Comparison of ENCODE assay signal across 19 cellular contexts in the genomic region with DNA sequence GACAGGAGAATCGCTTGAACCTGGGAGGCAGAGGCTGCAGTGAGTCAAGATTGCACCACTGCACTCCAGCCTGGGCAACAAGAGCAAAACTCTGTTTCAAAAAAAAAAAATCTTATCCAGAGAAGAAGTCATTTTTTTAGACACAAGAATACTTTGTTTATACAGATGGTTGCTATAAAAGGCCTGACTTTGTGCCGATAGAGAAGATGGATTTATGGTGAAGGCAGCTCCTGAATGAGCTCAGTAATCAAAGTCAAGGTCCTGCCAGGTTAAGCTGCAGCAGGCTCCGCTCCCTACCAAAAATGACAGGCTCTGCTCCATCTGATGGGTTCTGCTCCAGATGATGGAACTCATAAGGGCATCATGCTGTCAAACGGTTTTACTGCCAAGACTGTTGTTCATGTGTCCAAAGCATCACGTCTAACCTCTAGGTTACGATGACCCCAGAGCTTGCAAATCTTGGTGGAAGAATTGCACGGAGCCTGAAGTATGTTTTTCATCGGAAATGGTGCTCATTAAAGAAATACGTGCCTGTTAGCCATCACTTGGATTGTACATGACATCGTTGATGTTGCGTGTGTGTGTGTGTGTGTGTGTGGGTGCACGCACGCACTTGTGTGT. TPM values are rescaled to one million over a fixed set of nuclear protein-coding genes. Genes with fewer than 3 reads are reported as not detected.
A peak's percentile ranks its signal among the peaks of the same experiment; 100 is the strongest.
DNase-seq lines count a peak whose midpoint lies in the region; ATAC-seq and TF ChIP-seq lines count a peak whose summit lies in the region.
"Had no signal": no experiment of that assay in that cellular context is flagged by ENCODE, and none has a peak within 500 bp of the region (broad histone marks: within the 10 kb centered on the region; RNA-seq: fewer than 3 reads in every experiment).

No MANE protein-coding gene starts in this region.

- H3K4me1 ChIP-seq in ovary (ENCODE audit: insufficient read depth) (peaks cover 22% of the 10 kb centered on the region), lower lobe of right lung (peaks cover 47% of the 10 kb centered on the region)
- H3K4me1 ChIP-seq: BE2C, HAP-1, psoas muscle had no signal

- H3K4me3 ChIP-seq in BJ (ENCODE audit: low read depth, low read length) (no peak overlapping the region), fibroblast of pulmonary artery (replicated peaks; ENCODE audit: low read depth, low read length) (no peak overlapping the region), ovary (no peak overlapping the region), lower lobe of right lung (no peak overlapping the region)
- H3K4me3 ChIP-seq: HAP-1, psoas muscle, upper lobe of right lung had no signal

- peaks cover 56% of the 10 kb centered on the region for H3K36me3 Mint-ChIP-seq in activated T-helper 2 cell treated with anti-CD3 and anti-CD28 coated beads, Interferon-gamma antibody, Interleukin-2, Interleukin-4, amounts not matched to agents 10 μg/mL and 5 μg/mL and 100 μg/mL, durations not matched to agents 14 hours and 24 hours and 36 hours (ENCODE audit: low read depth)
- H3K36me3 Mint-ChIP-seq in activated CD4-positive, alpha-beta memory T cell treated with anti-CD3 and anti-CD28 coated beads for 36 hours, result peaks cover 18% of the 10 kb centered on the region

- TF ChIP-seq CTCF in BJ (IDR thresholded peaks at IDR 0.05; ENCODE audit: insufficient read depth, low read depth, low read length), result no peak
- no peak for TF ChIP-seq CTCF in fibroblast of pulmonary artery (IDR thresholded peaks at IDR 0.05; ENCODE audit: low read length, missing control alignments)
- no peak for TF ChIP-seq CTCF in ovary (IDR thresholded peaks at IDR 0.05)
- TF ChIP-seq CTCF in lower lobe of right lung (IDR thresholded peaks at IDR 0.05), result no peak

- H3K27me3 ChIP-seq in BJ (ENCODE audit: control insufficient read depth, insufficient read depth, low read length), result no peaks in the 10 kb centered on the region
- H3K27me3 ChIP-seq in ovary, result no peaks in the 10 kb centered on the region
- H3K27me3 ChIP-seq in lower lobe of right lung (ENCODE audit: low read depth), result no peaks in the 10 kb centered on the region
- H3K27me3 ChIP-seq: BE2C, upper lobe of right lung had no signal

- H3K9me3 ChIP-seq in ovary (no peaks in the 10 kb centered on the region), lower lobe of right lung (peaks cover 4% of the 10 kb centered on the region)
- H3K9me3 ChIP-seq: HAP-1, upper lobe of right lung had no signal

- no peak overlapping the region for H3K4me3 Mint-ChIP-seq in activated T-helper 2 cell treated with anti-CD3 and anti-CD28 coated beads, Interferon-gamma antibody, Interleukin-2, Interleukin-4, amounts not matched to agents 10 μg/mL and 5 μg/mL and 100 μg/mL, durations not matched to agents 14 hours and 24 hours and 36 hours (ENCODE audit: low read depth)
- no peak overlapping the region for H3K4me3 Mint-ChIP-seq in activated CD4-positive, alpha-beta memory T cell treated with anti-CD3 and anti-CD28 coated beads for 36 hours
- H3K4me3 Mint-ChIP-seq: activated naive CD4-positive, alpha-beta T cell treated with anti-CD3 and anti-CD28 coated beads, Interleukin-2, amount 10 ng/mL, durations not matched to agents 7 days and 5 days; WTC11 had no signal

- TF ChIP-seq POLR2A in ovary (IDR thresholded peaks at IDR 0.05), result no peak

- H3K27ac ChIP-seq in ovary, result peak overlapping the region; percentile 59 to 77
- no peak overlapping the region for H3K27ac ChIP-seq in lower lobe of right lung
- H3K27ac ChIP-seq: psoas muscle, upper lobe of right lung had no signal

- no peaks in the 10 kb centered on the region for H3K36me3 ChIP-seq in BJ (ENCODE audit: control insufficient read depth, insufficient read depth, low read length)
- H3K36me3 ChIP-seq in ovary, result no peaks in the 10 kb centered on the region
- H3K36me3 ChIP-seq in lower lobe of right lung, result no peaks in the 10 kb centered on the region
- H3K36me3 ChIP-seq: BE2C, HAP-1, upper lobe of right lung had no signal

- TF ChIP-seq EP300 in ovary (IDR thresholded peaks at IDR 0.05), result no peak

- CTCF ChIA-PET in BJ (lab: Yijun Ruan, JAX), result interaction anchor here (0.6 to 5.4 kb wide), 6 partner anchors 19 to 1542 kb away, joined by 3 to 31 read pairs (median 6); no protein-coding TSS in a partner anchor
- CTCF ChIA-PET in activated CD4-positive, alpha-beta memory T cell treated with anti-CD3 and anti-CD28 coated beads for 36 hours (lab: Charles Lee), result interaction anchor here (0.7 to 5.6 kb wide), 5 partner anchors 9 to 71 kb away, joined by 3 to 43 read pairs (median 3); no protein-coding TSS in a partner anchor

- ATAC-seq in lower lobe of right lung, result no peak
- ATAC-seq: Panc1, psoas muscle, upper lobe of right lung, WTC11 had no signal

- H3K27me3 Mint-ChIP-seq in activated T-helper 2 cell treated with anti-CD3 and anti-CD28 coated beads, Interferon-gamma antibody, Interleukin-2, Interleukin-4, amounts not matched to agents 10 μg/mL and 5 μg/mL and 100 μg/mL, durations not matched to agents 14 hours and 24 hours and 36 hours (ENCODE audit: low read depth), result no peaks in the 10 kb centered on the region
- no peaks in the 10 kb centered on the region for H3K27me3 Mint-ChIP-seq in activated CD4-positive, alpha-beta memory T cell treated with anti-CD3 and anti-CD28 coated beads for 36 hours

- H3K9me3 Mint-ChIP-seq in activated T-helper 2 cell treated with anti-CD3 and anti-CD28 coated beads, Interferon-gamma antibody, Interleukin-2, Interleukin-4, amounts not matched to agents 10 μg/mL and 5 μg/mL and 100 μg/mL, durations not matched to agents 14 hours and 24 hours and 36 hours, result peaks cover 18% of the 10 kb centered on the region
- peaks cover 7% of the 10 kb centered on the region for H3K9me3 Mint-ChIP-seq in activated CD4-positive, alpha-beta memory T cell treated with anti-CD3 and anti-CD28 coated beads for 36 hours

- POLR2A ChIA-PET in BJ (lab: Charles Lee), result interaction anchor here (0.7 to 1.3 kb wide), 2 partner anchors 16 to 17 kb away, joined by 3 to 4 read pairs; no protein-coding TSS in a partner anchor
- POLR2A ChIA-PET in activated CD4-positive, alpha-beta memory T cell treated with anti-CD3 and anti-CD28 coated beads for 36 hours (lab: Charles Lee), result interaction anchor here (1.5 kb wide), 1 partner anchor 9 kb away, joined by 6 read pairs; no protein-coding TSS in a partner anchor

- peak overlapping the region; percentile 48 for H3K27ac Mint-ChIP-seq in activated T-helper 2 cell treated with anti-CD3 and anti-CD28 coated beads, Interferon-gamma antibody, Interleukin-2, Interleukin-4, amounts not matched to agents 10 μg/mL and 5 μg/mL and 100 μg/mL, durations not matched to agents 14 hours and 24 hours and 36 hours
- H3K27ac Mint-ChIP-seq in activated CD4-positive, alpha-beta memory T cell treated with anti-CD3 and anti-CD28 coated beads for 36 hours, result no peak overlapping the region
- H3K27ac Mint-ChIP-seq: activated naive CD4-positive, alpha-beta T cell treated with anti-CD3 and anti-CD28 coated beads, Interleukin-2, amount 10 ng/mL, durations not matched to agents 7 days and 5 days; WTC11 had no signal

- WGBS in ovary, 3 donors, result 11 to 16% (median 16%) methylated on average over 13 of the region's 13 CpGs

- H3K4me1 Mint-ChIP-seq in activated T-helper 2 cell treated with anti-CD3 and anti-CD28 coated beads, Interferon-gamma antibody, Interleukin-2, Interleukin-4, amounts not matched to agents 10 μg/mL and 5 μg/mL and 100 μg/mL, durations not matched to agents 14 hours and 24 hours and 36 hours (ENCODE audit: low read depth), result peaks cover 60% of the 10 kb centered on the region
- H3K4me1 Mint-ChIP-seq in activated CD4-positive, alpha-beta memory T cell treated with anti-CD3 and anti-CD28 coated beads for 36 hours (ENCODE audit: low read depth), result peaks cover 35% of the 10 kb centered on the region
- H3K4me1 Mint-ChIP-seq: WTC11 had no signal

- DNase-seq in BJ (ENCODE audit: low read depth) (peak; percentile 93), fibroblast of pulmonary artery (ENCODE audit: low read depth) (peak; percentile 49), ovary (peak in 1 of 5 donors; percentile 49), nucleus accumbens (lab: John Stamatoyannopoulos, UW) (no peak), NCI-H1092 treated with DMSO at 0.1 percent for 48 hours (lab: John Stamatoyannopoulos, UW) (no peak), lower lobe of right lung (no peak)
- DNase-seq in activated T-helper 2 cell treated with anti-CD3 and anti-CD28 coated beads, Interferon-gamma antibody, Interleukin-2, Interleukin-4, amounts not matched to agents 10 μg/mL and 5 μg/mL and 100 μg/mL, durations not matched to agents 14 hours and 24 hours and 36 hours (ENCODE audit: low spot score), result no peak
- no peak for DNase-seq in activated CD4-positive, alpha-beta memory T cell treated with anti-CD3 and anti-CD28 coated beads for 36 hours
- DNase-seq: activated naive CD4-positive, alpha-beta T cell treated with anti-CD3 and anti-CD28 coated beads, Interleukin-2, amount 10 ng/mL, durations not matched to agents 7 days and 5 days; BE2C; central memory CD4-positive, alpha-beta T cell; DND-41; hypothalamus; NCI-H2107; psoas muscle; upper lobe of right lung had no signal

- intact Hi-C loops in activated T-helper 2 cell treated with anti-CD3 and anti-CD28 coated beads, Interferon-gamma antibody, Interleukin-2, Interleukin-4, amounts not matched to agents 10 μg/mL and 5 μg/mL and 100 μg/mL, durations not matched to agents 14 hours and 24 hours and 36 hours (cut with micrococcal nuclease), result no loop called here
- intact Hi-C loops in ovary (cut with DNase I), result no loop called here
- intact Hi-C loops in activated CD4-positive, alpha-beta memory T cell treated with anti-CD3 and anti-CD28 coated beads for 36 hours (cut with micrococcal nuclease), result no loop called here
- intact Hi-C loops in lower lobe of right lung (cut with DNase I), result no loop called here

RNA-seq across cellular contexts. Expression of gene PTGIS, which starts 19.1 kb away (rescaled TPM):
- polyA plus RNA-seq in BJ (2011; rRNA removed) (28.8 and 39.0 TPM in 2 replicates), ovary (100 to 1,000 TPM in 1 of 2 donors, 10 to 100 TPM in 1; 42.4 to 130 TPM)
- polyA minus RNA-seq in BJ (2011; rRNA and poly(A)+ RNA removed), result 43.8 and 58.0 TPM in 2 replicates
- 31.0 and 31.3 TPM in 2 replicates for total RNA-seq in activated T-helper 2 cell treated with anti-CD3 and anti-CD28 coated beads, Interferon-gamma antibody, Interleukin-2, Interleukin-4, amounts not matched to agents 10 μg/mL and 5 μg/mL and 100 μg/mL, durations not matched to agents 14 hours and 24 hours and 36 hours
- total RNA-seq in ovary (100 to 1,000 TPM in 5 of 7 donors, 10 to 100 TPM in 2; 38.3 to 221 (median 160) TPM), lower lobe of right lung (41.2 TPM)
- total RNA-seq in activated CD4-positive, alpha-beta memory T cell treated with anti-CD3 and anti-CD28 coated beads for 36 hours, result 1 to 10 TPM; 1.8 TPM

Comparison
In these comparisons a context has a peak if more than half of its experiments do, and no peak if none do; other contexts are left out.
1. DNase-seq: peak in BJ (single experiment) and fibroblast of pulmonary artery (single experiment); none in activated T-helper 2 cell treated with anti-CD3 and anti-CD28 coated beads, Interferon-gamma antibody, Interleukin-2, Interleukin-4, amounts not matched to agents 10 μg/mL and 5 μg/mL and 100 μg/mL, durations not matched to agents 14 hours and 24 hours and 36 hours (single experiment), nucleus accumbens (0 of 56), NCI-H1092 treated with DMSO at 0.1 percent for 48 hours (single experiment), activated CD4-positive, alpha-beta memory T cell treated with anti-CD3 and anti-CD28 coated beads for 36 hours (single experiment) and lower lobe of right lung (single experiment).
2. RNA of gene PTGIS, which starts 19.1 kb away (total RNA-seq): 38.3 to 221 TPM in ovary, 41.2 TPM in lower lobe of right lung (single experiment) and 31.0 to 31.3 TPM in activated T-helper 2 cell treated with anti-CD3 and anti-CD28 coated beads, Interferon-gamma antibody, Interleukin-2, Interleukin-4, amounts not matched to agents 10 μg/mL and 5 μg/mL and 100 μg/mL, durations not matched to agents 14 hours and 24 hours and 36 hours; 1.8 TPM in activated CD4-positive, alpha-beta memory T cell treated with anti-CD3 and anti-CD28 coated beads for 36 hours; every median in the first group is over 10 times any median in the second.